In genomic region chr5:41508186-41508585, GRCh38 we compare ENCODE assay signal across 21 cellular contexts. TPM values are rescaled to one million over a fixed set of nuclear protein-coding genes. Genes with fewer than 3 reads are reported as not detected.
DNase-seq lines count a peak whose midpoint lies in the region; ATAC-seq, FAIRE-seq and TF ChIP-seq lines count a peak whose summit lies in the region.
"Had no signal": no experiment of that assay in that cellular context is flagged by ENCODE, and none has a peak within 500 bp of the region (broad histone marks: within the 10 kb centered on the region; RNA-seq: fewer than 3 reads in every experiment).

No MANE protein-coding gene starts in this region.

- DNase-seq in BE2C (no peak), H54 (ENCODE audit: insufficient read length, low spot score) (no peak), RWPE2 (ENCODE audit: low spot score) (no peak), fibroblast of pulmonary artery (ENCODE audit: low read depth) (no peak), urothelium cell line (ENCODE audit: low spot score) (no peak), superior temporal gyrus (ENCODE audit: extremely low spot score) (no peak)
- no peak for DNase-seq in effector CD8-positive, alpha-beta T cell (lab: John Stamatoyannopoulos, UW)
- DNase-seq: activated CD4-positive, alpha-beta T cell treated with anti-CD3 and anti-CD28 coated beads for 1 hour; activated naive CD4-positive, alpha-beta T cell; activated T-cell treated with anti-CD3 and anti-CD28 coated beads, Interleukin-2, amount 50 U/mL, for 4 hours; dermis blood vessel endothelial cell; DMS79; foreskin melanocyte; NCI-H2107; stimulated activated CD4-positive, alpha-beta T cell treated with anti-CD3 and anti-CD28 coated beads, Interleukin-1b, Interleukin-23, amount 100 ng/mL, for 48 hours had no signal

- FAIRE-seq in H54 (lab: Jason Lieb, UNC) (peak; percentile 90), urothelium cell line (lab: Jason Lieb, UNC) (no peak)
- FAIRE-seq: GM12878, HepG2, TTC549 had no signal

- H3K4me3 ChIP-seq in BE2C (ENCODE audit: low read depth, low read length) (peak overlapping the region; percentile 2; the same call in 1 of the 2 replicates), RWPE2 (ENCODE audit: severe bottlenecking) (no peak overlapping the region), fibroblast of pulmonary artery (replicated peaks; ENCODE audit: low read depth, low read length) (peak overlapping the region; percentile 83)
- H3K4me3 ChIP-seq: GM12878, lung, prostate gland had no signal

- H3K4me1 ChIP-seq in BE2C, result peaks cover 26% of the 10 kb centered on the region
- H3K4me1 ChIP-seq in RWPE2 (ENCODE audit: insufficient read depth, poor library complexity, severe bottlenecking), result no peaks in the 10 kb centered on the region
- H3K4me1 ChIP-seq: prostate gland had no signal

- no peak for TF ChIP-seq CTCF in BE2C (IDR thresholded peaks at IDR 0.05; ENCODE audit: low read depth, low read length)
- TF ChIP-seq CTCF in RWPE2 (IDR thresholded peaks at IDR 0.05; ENCODE audit: poor library complexity, severe bottlenecking), result no peak
- no peak for TF ChIP-seq CTCF in fibroblast of pulmonary artery (IDR thresholded peaks at IDR 0.05; ENCODE audit: low read length, missing control alignments)

- H3K36me3 ChIP-seq in BE2C (no peaks in the 10 kb centered on the region), RWPE2 (ENCODE audit: low read depth) (no peaks in the 10 kb centered on the region)
- H3K36me3 ChIP-seq: prostate gland had no signal

- H3K27ac ChIP-seq in RWPE2 (ENCODE audit: poor library complexity, severe bottlenecking), result no peak overlapping the region
- H3K27ac ChIP-seq: prostate gland had no signal

- H3K27me3 ChIP-seq in BE2C (no peaks in the 10 kb centered on the region), RWPE2 (ENCODE audit: insufficient read depth, poor library complexity, severe bottlenecking) (peaks cover 64% of the 10 kb centered on the region)

- no peak for TF ChIP-seq POLR2A in H54 (IDR thresholded peaks at IDR 0.05; ENCODE audit: low read depth, low read length)

- no peaks in the 10 kb centered on the region for H3K9me3 ChIP-seq in BE2C
- H3K9me3 ChIP-seq in RWPE2 (ENCODE audit: severe bottlenecking), result no peaks in the 10 kb centered on the region
- H3K9me3 ChIP-seq: prostate gland had no signal

- ATAC-seq in RWPE2 (ENCODE audit: low read depth), result 0 out of 3 replicates have a peak, but pooled peaks have one; percentile 22
- ATAC-seq: activated T-cell treated with anti-CD3 and anti-CD28 coated beads, Interleukin-2, amount 50 U/mL, for 4 hours; GM12878; HepG2; stimulated activated effector memory CD8-positive, alpha-beta T cell treated with anti-CD3 and anti-CD28 coated beads, Interleukin-12 subunit alpha, Interleukin-12 subunit beta, amount 100 ng/mL, for 72 hours had no signal

RNA-seq across cellular contexts. Expression of gene PLCXD3, which starts 2.2 kb away (rescaled TPM):
- 2.2 TPM for polyA plus RNA-seq in BE2C (2012; ENCODE audit: insufficient read depth, insufficient read length, low read depth)
- polyA plus RNA-seq: GM12878, HepG2 had no signal
